ENCODE assay signal across 9 cellular contexts in genomic region chr10:101120884-101121660, GRCh38. TPM values are rescaled to one million over a fixed set of nuclear protein-coding genes. Genes with fewer than 3 reads are reported as not detected.
DNase-seq lines count a peak whose midpoint lies in the region; ATAC-seq and TF ChIP-seq lines count a peak whose summit lies in the region.
"Had no signal": no experiment of that assay in that cellular context is flagged by ENCODE, and none has a peak within 500 bp of the region (broad histone marks: within the 10 kb centered on the region; RNA-seq: fewer than 3 reads in every experiment).

No MANE protein-coding gene starts in this region.

- TF ChIP-seq CTCF in MM.1S (IDR thresholded peaks at IDR 0.05; ENCODE audit: low read length) (no peak), chondrocyte (IDR thresholded peaks at IDR 0.05) (no peak)

- H3K27me3 ChIP-seq in MM.1S (replicated peaks; ENCODE audit: insufficient read depth, low read length) (peaks cover 54% of the 10 kb centered on the region), muscle layer of duodenum (ENCODE audit: low read depth, low read length) (peaks cover 38% of the 10 kb centered on the region)

- peak overlapping the region; percentile 55 for H3K9ac ChIP-seq in MM.1S (ENCODE audit: low read length)

- peak overlapping the region; percentile 63 for H3K4me3 ChIP-seq in MM.1S (ENCODE audit: low read length)
- peak overlapping the region; percentile 70 to 74 for H3K4me3 ChIP-seq in muscle layer of duodenum (ENCODE audit: low read depth in 1 of 2, low read length in 2 of 2)

- peak overlapping the region; percentile 75 for H2AFZ ChIP-seq in MM.1S (ENCODE audit: low read length)

- peak overlapping the region; percentile 75 for H3K4me3 Mint-ChIP-seq in chondrocyte (ENCODE audit: unreplicated experiment)

- peaks cover 78% of the 10 kb centered on the region for H3K27me3 Mint-ChIP-seq in chondrocyte (ENCODE audit: low read depth)

- H3K27ac ChIP-seq in MM.1S (ENCODE audit: low read length), result no peak overlapping the region
- no peak overlapping the region for H3K27ac ChIP-seq in muscle layer of duodenum (ENCODE audit: low read length)
- H3K27ac ChIP-seq: epithelial cell of prostate had no signal

- no peaks in the 10 kb centered on the region for H3K9me2 ChIP-seq in MM.1S (replicated peaks; ENCODE audit: insufficient read depth, low read length)

- peaks cover 5% of the 10 kb centered on the region for H3K36me3 Mint-ChIP-seq in chondrocyte (ENCODE audit: low read depth)

- ATAC-seq in HG03139 (IDR thresholded peaks at IDR 0.05; ENCODE audit: unreplicated experiment), result no peak

- H3K36me3 ChIP-seq in MM.1S (replicated peaks; ENCODE audit: insufficient read depth, low read length), result no peaks in the 10 kb centered on the region
- no peaks in the 10 kb centered on the region for H3K36me3 ChIP-seq in muscle layer of duodenum (ENCODE audit: control insufficient read depth in 1 of 2, insufficient read depth in 2 of 2, low read length in 2 of 2)

- H3F3A ChIP-seq in MM.1S (ENCODE audit: insufficient read depth, low read length), result no peaks in the 10 kb centered on the region

- peaks cover 7% of the 10 kb centered on the region; the same call in 1 of the 2 replicates for H3K4me1 ChIP-seq in MM.1S (ENCODE audit: low read length)
- peaks cover 0 to 18% of the 10 kb centered on the region in 2 donors for H3K4me1 ChIP-seq in muscle layer of duodenum (ENCODE audit: control insufficient read depth in 1 of 2, insufficient read depth in 2 of 2, low read length in 2 of 2)

- no peak overlapping the region for H3K27ac Mint-ChIP-seq in chondrocyte (ENCODE audit: unreplicated experiment)

- peak overlapping the region; percentile 80 for H3K4me2 ChIP-seq in MM.1S (ENCODE audit: low read depth, low read length)

- no peaks in the 10 kb centered on the region for H3K79me2 ChIP-seq in MM.1S (ENCODE audit: low read length)

- no peaks in the 10 kb centered on the region for H4K20me1 ChIP-seq in MM.1S (ENCODE audit: insufficient read depth, low read length)

- no peaks in the 10 kb centered on the region for H3K9me3 Mint-ChIP-seq in chondrocyte (ENCODE audit: low read depth)

- H3K4me1 Mint-ChIP-seq in chondrocyte (ENCODE audit: low read depth), result peaks cover 13% of the 10 kb centered on the region

- peak; percentile 76 for DNase-seq in DMS53 (lab: John Stamatoyannopoulos, UW)
- peak; percentile 51 for DNase-seq in MM.1S
- DNase-seq in chondrocyte (ENCODE audit: low spot score), result no peak
- no peak for DNase-seq in EL
- no peak for DNase-seq in NCI-H2227 treated with DMSO at 0.1 percent for 48 hours (lab: John Stamatoyannopoulos, UW)
- DNase-seq in SHP77 treated with DMSO at 0.1 percent for 48 hours (lab: John Stamatoyannopoulos, UW), result no peak

- H3K9me3 ChIP-seq in MM.1S (replicated peaks; ENCODE audit: insufficient read depth, low read length) (no peaks in the 10 kb centered on the region), muscle layer of duodenum (ENCODE audit: control insufficient read depth in 1 of 2, low read length in 2 of 2) (no peaks in the 10 kb centered on the region)

RNA-seq across cellular contexts. Expression of gene TLX1, which starts 10.0 kb away (rescaled TPM):
- not detected in 3 replicates for total RNA-seq in chondrocyte

RNA-seq across cellular contexts. Expression of gene KAZALD1, which starts 59.3 kb away (rescaled TPM):
- 18.9 to 43.4 TPM (median 19.8 TPM) in 3 replicates for total RNA-seq in chondrocyte

Comparison
In these comparisons a context has a peak if more than half of its experiments do, and no peak if none do; other contexts are left out.
1. DNase-seq: peak in DMS53 (single experiment) and MM.1S (single experiment); none in chondrocyte (single experiment), EL (single experiment), NCI-H2227 treated with DMSO at 0.1 percent for 48 hours (single experiment) and SHP77 treated with DMSO at 0.1 percent for 48 hours (single experiment).